Comparison of ENCODE assay signal across 1 cellular context in the genomic region with DNA sequence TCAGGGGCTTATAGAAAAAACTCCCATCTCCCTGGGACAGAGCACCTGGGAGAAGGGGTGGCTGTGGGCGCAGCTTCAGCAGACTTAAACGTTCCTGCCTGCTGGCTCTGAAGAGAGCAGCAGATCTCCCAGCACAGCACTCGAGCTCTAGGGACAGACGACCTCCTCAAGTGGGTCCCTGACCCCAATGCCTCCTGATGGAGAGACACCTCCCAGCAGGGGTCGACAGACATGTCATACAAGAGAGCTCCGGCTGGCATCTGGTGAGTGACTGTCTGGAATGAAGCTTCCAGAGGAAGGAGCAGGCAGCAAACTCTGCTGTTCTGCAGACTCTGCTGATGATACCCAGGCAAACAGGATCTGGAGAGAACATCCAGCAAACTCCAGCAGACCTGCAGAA. TPM values are rescaled to one million over a fixed set of nuclear protein-coding genes. Genes with fewer than 3 reads are reported as not detected.
"Had no signal": no experiment of that assay in that cellular context is flagged by ENCODE, and none has a peak within 500 bp of the region (broad histone marks: within the 10 kb centered on the region; RNA-seq: fewer than 3 reads in every experiment).

No MANE protein-coding gene starts in this region.

RNA-seq across cellular contexts. Expression of a gene that starts 22.0 kb away (rescaled TPM):
- total RNA-seq: activated B cell treated with CpG ODN at 0.5 μM for 24 hours had no signal
